8 cellular contexts compared by ENCODE assay signal in the genomic region with DNA sequence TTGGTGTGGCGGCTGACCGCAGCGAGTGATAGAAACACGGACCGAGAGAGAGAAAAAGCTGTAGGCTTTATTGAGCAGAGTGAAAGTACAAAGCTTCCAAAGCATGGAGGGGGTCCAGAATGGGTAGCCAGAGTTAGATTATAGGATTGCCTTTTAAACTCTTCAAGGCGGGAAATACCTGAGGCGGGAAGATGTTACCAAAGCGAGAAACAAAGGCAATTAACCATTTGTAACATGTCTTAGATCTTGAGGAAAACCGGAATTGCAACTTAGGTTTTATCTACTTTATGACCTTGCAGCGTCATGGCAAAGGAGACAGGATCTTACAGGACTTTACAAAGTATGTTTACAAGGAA.
A peak's percentile ranks its signal among the peaks of the same experiment; 100 is the strongest.
DNase-seq lines count a peak whose midpoint lies in the region; ATAC-seq, FAIRE-seq and TF ChIP-seq lines count a peak whose summit lies in the region.
"Not testable (repeated sequence)": the region's sequence is repeated elsewhere in the genome, so short reads cannot be mapped to it uniquely, and the experiment has no call there.

No MANE protein-coding gene starts in this region.

- not testable (repeated sequence) for TF ChIP-seq RAD21 in H1 (IDR thresholded peaks at IDR 0.05 in 1 of 2, conservative IDR thresholded peaks at IDR 0.05 in 1 of 2; ENCODE audit: low read depth in 2 of 2, low read length in 2 of 2)

- not testable (repeated sequence) for H3K36me3 ChIP-seq in CD4-positive, alpha-beta memory T cell (ENCODE audit: insufficient read depth, low read length); H1 (ENCODE audit: control insufficient read depth in 2 of 4, insufficient read depth in 4 of 4, low read length in 3 of 4); mesendoderm (ENCODE audit: control insufficient read depth, insufficient read depth, low read length); parathyroid adenoma (ENCODE audit: control insufficient read depth, insufficient read depth, low read length); testis (ENCODE audit: low read depth, missing control alignments)

- H3K4me1 Mint-ChIP-seq in CD4-positive, alpha-beta memory T cell: peaks cover 20 to 53% (median 23%) of the 10 kb centered on the region in 4 donors
- peaks cover 15% of the 10 kb centered on the region for H3K4me1 Mint-ChIP-seq in activated B cell treated with CpG ODN at 0.5 μM for 24 hours
- peaks cover 43% of the 10 kb centered on the region for H3K4me1 Mint-ChIP-seq in activated naive CD4-positive, alpha-beta T cell treated with anti-CD3 and anti-CD28 coated beads, Interleukin-2, amount 50 U/mL, for 24 hours

- not testable (repeated sequence) for H3K23me2 ChIP-seq in H1 (ENCODE audit: low read depth, low read length)

- H3K4me2 ChIP-seq in H1 (ENCODE audit: insufficient read depth in 1 of 2, low read depth in 2 of 2, low read length in 2 of 2); mesendoderm (ENCODE audit: low read length); parathyroid adenoma (ENCODE audit: low read length): not testable (repeated sequence)

- not testable (repeated sequence) for DNase-seq in CD4-positive, alpha-beta memory T cell; activated B cell treated with CpG ODN at 0.5 μM for 24 hours; H1 (ENCODE audit: low read depth in 1 of 2, low spot score in 2 of 2); testis
- DNase-seq in LoVo (ENCODE audit: low spot score) (peak; percentile 0), mesendoderm (peak; percentile 72)

- H2AFZ ChIP-seq in H1 (ENCODE audit: low read length) (peak overlapping the region; percentile 83; the same call in 1 of the 2 replicates), parathyroid adenoma (peak overlapping the region; percentile 74)

- H3K56ac ChIP-seq in H1 (replicated peaks; ENCODE audit: insufficient read length, low read depth, low read length): not testable (repeated sequence)
- H3K56ac ChIP-seq in mesendoderm (ENCODE audit: low read length): peak overlapping the region; percentile 75

- not testable (repeated sequence) for H4K91ac ChIP-seq in H1 (replicated peaks; ENCODE audit: insufficient read length, low read length)

- not testable (repeated sequence) for TF ChIP-seq EP300 in H1 (IDR thresholded peaks at IDR 0.05; ENCODE audit: borderline replicate concordance in 1 of 2, low read depth in 2 of 2, low read length in 2 of 2)

- peak overlapping the region; percentile 61 to 91 (median 87) for H3K27ac Mint-ChIP-seq in CD4-positive, alpha-beta memory T cell
- peak overlapping the region; percentile 30 for H3K27ac Mint-ChIP-seq in activated B cell treated with CpG ODN at 0.5 μM for 24 hours
- peak overlapping the region; percentile 87 for H3K27ac Mint-ChIP-seq in activated naive CD4-positive, alpha-beta T cell treated with anti-CD3 and anti-CD28 coated beads, Interleukin-2, amount 50 U/mL, for 24 hours

- H3K36me3 Mint-ChIP-seq in CD4-positive, alpha-beta memory T cell; activated B cell treated with CpG ODN at 0.5 μM for 24 hours (ENCODE audit: low read depth); activated naive CD4-positive, alpha-beta T cell treated with anti-CD3 and anti-CD28 coated beads, Interleukin-2, amount 50 U/mL, for 24 hours: not testable (repeated sequence)

- 95% methylated on average over 10 of the region's 10 CpGs; no CpG with 5 or more reads in 1 of the 2 experiments for WGBS in H1 (ENCODE audit: extremely low coverage in 1 of 2, insufficient coverage in 1 of 2, insufficient read length in 1 of 2, insufficient replicate concordance in 2 of 2, low coverage in 1 of 2, low lambda C conversion rate in 2 of 2, missing lambda C conversion rate in 1 of 2), 2 experiments
- no CpG with 5 or more reads among the region's 10 CpGs for WGBS in mesendoderm (ENCODE audit: extremely low coverage, insufficient coverage, low lambda C conversion rate)
- WGBS in testis, 2 donors: 30 to 32% methylated on average over 10 of the region's 10 CpGs

- not testable (repeated sequence) for H3K14ac ChIP-seq in H1 (ENCODE audit: insufficient read length)

- H2BK120ac ChIP-seq in H1 (replicated peaks; ENCODE audit: low read depth, low read length); mesendoderm (ENCODE audit: low read depth, low read length): not testable (repeated sequence)

- not testable (repeated sequence) for H3K23ac ChIP-seq in H1 (ENCODE audit: insufficient read length); mesendoderm (ENCODE audit: low read length)

- not testable (repeated sequence) for H4K8ac ChIP-seq in H1 (ENCODE audit: extremely low read depth, insufficient read depth, low read length); mesendoderm (ENCODE audit: low read depth, low read length)

- H2BK12ac ChIP-seq in H1 (ENCODE audit: low read depth, low read length): not testable (repeated sequence)

- peak overlapping the region; percentile 59 to 84 (median 79) for H3K4me3 Mint-ChIP-seq in CD4-positive, alpha-beta memory T cell
- not testable (repeated sequence) for H3K4me3 Mint-ChIP-seq in activated B cell treated with CpG ODN at 0.5 μM for 24 hours
- H3K4me3 Mint-ChIP-seq in activated naive CD4-positive, alpha-beta T cell treated with anti-CD3 and anti-CD28 coated beads, Interleukin-2, amount 50 U/mL, for 24 hours: peak overlapping the region; percentile 82

- not testable (repeated sequence) for H4K5ac ChIP-seq in H1 (ENCODE audit: insufficient read length, low read depth, low read length); mesendoderm (ENCODE audit: low read length)

- H3K4ac ChIP-seq in H1 (replicated peaks; ENCODE audit: insufficient read length, low read depth, low read length); mesendoderm (ENCODE audit: low read depth, low read length): not testable (repeated sequence)

- TF ChIP-seq CTCF in activated B cell treated with CpG ODN at 0.5 μM for 24 hours (IDR thresholded peaks at IDR 0.05); H1 (IDR thresholded peaks at IDR 0.05; ENCODE audit: control extremely low read depth in 1 of 3, insufficient read depth in 1 of 3, low read depth in 1 of 3, low read length in 3 of 3); parathyroid adenoma (IDR thresholded peaks at IDR 0.05); testis (IDR thresholded peaks at IDR 0.05): not testable (repeated sequence)

- not testable (repeated sequence) for H2BK15ac ChIP-seq in H1 (ENCODE audit: low read length); mesendoderm (replicated peaks; ENCODE audit: low read depth)

- intact Hi-C loops in CD4-positive, alpha-beta memory T cell (cut with micrococcal nuclease); testis (cut with DNase I; ENCODE audit: low total_unique reads): not testable (repeated sequence)
- intact Hi-C loops in activated B cell treated with CpG ODN at 0.5 μM for 24 hours (cut with micrococcal nuclease): loop anchor here (10.0 kb wide), 1 partner anchor 121 kb away; no protein-coding TSS in a partner anchor

- H2BK5ac ChIP-seq in H1 (ENCODE audit: low read depth, low read length): peak overlapping the region; percentile 47; the same call in 1 of the 2 replicates
- H2BK5ac ChIP-seq in mesendoderm (ENCODE audit: low read length): peak overlapping the region; percentile 69

- H3K27me3 ChIP-seq in CD4-positive, alpha-beta memory T cell (ENCODE audit: insufficient read depth, low read length); H1 (replicated peaks in 1 of 4; ENCODE audit: control insufficient read depth in 3 of 4, extremely low read depth in 1 of 4, insufficient read depth in 3 of 4, low read length in 3 of 4); mesendoderm (ENCODE audit: insufficient read depth, low read length, poor library complexity); parathyroid adenoma (ENCODE audit: control insufficient read depth, insufficient read depth, low read length); testis: not testable (repeated sequence)

- not testable (repeated sequence) for H3K79me2 ChIP-seq in H1 (ENCODE audit: control insufficient read depth in 1 of 2, insufficient read depth in 2 of 2, low read length in 2 of 2); mesendoderm (ENCODE audit: control insufficient read depth, insufficient read depth, low read length); parathyroid adenoma

- H2BK20ac ChIP-seq in H1 (ENCODE audit: low read length): 0 out of 2 replicates have a peak overlapping the region, but pooled peaks have one; percentile 32

- peak overlapping the region in 1 of 2 donors; percentile 18 for H3K4me3 ChIP-seq in CD4-positive, alpha-beta memory T cell (ENCODE audit: low read length in 2 of 2)
- H3K4me3 ChIP-seq in H1 (ENCODE audit: extremely low read depth in 1 of 4, insufficient read depth in 2 of 4, low read depth in 3 of 4, low read length in 4 of 4); mesendoderm (ENCODE audit: low read length); parathyroid adenoma (ENCODE audit: low read depth, low read length); testis: not testable (repeated sequence)

- H3K4me1 ChIP-seq in CD4-positive, alpha-beta memory T cell (ENCODE audit: insufficient read depth, low read length): peaks cover 22% of the 10 kb centered on the region
- H3K4me1 ChIP-seq in H1 (replicated peaks in 1 of 4; ENCODE audit: control insufficient read depth in 3 of 4, insufficient read depth in 4 of 4, low read length in 3 of 4) (peaks cover 0 to 11% (median 5%) of the 10 kb centered on the region in 4 experiments; a peak in 5 of 7 replicates), testis (peaks cover 32% of the 10 kb centered on the region)
- not testable (repeated sequence) for H3K4me1 ChIP-seq in mesendoderm (ENCODE audit: control insufficient read depth, low read depth, low read length); parathyroid adenoma

- ATAC-seq in activated B cell treated with CpG ODN at 0.5 μM for 24 hours (ENCODE audit: low read depth): not testable (repeated sequence)

- H3K27ac ChIP-seq in CD4-positive, alpha-beta memory T cell (ENCODE audit: low read depth, low read length): peak overlapping the region; percentile 47
- H3K27ac ChIP-seq in H1 (ENCODE audit: low read depth, low read length); parathyroid adenoma: not testable (repeated sequence)
- H3K27ac ChIP-seq in mesendoderm (ENCODE audit: low read depth, low read length) (peak overlapping the region; percentile 46), testis (peak overlapping the region; percentile 63 to 71)

- not testable (repeated sequence) for H3K9me3 Mint-ChIP-seq in CD4-positive, alpha-beta memory T cell; activated B cell treated with CpG ODN at 0.5 μM for 24 hours; activated naive CD4-positive, alpha-beta T cell treated with anti-CD3 and anti-CD28 coated beads, Interleukin-2, amount 50 U/mL, for 24 hours

- not testable (repeated sequence) for H3K9me3 ChIP-seq in CD4-positive, alpha-beta memory T cell (ENCODE audit: control insufficient read depth in 1 of 2, low read length in 2 of 2); H1 (ENCODE audit: insufficient read depth in 2 of 2, low read depth in 1 of 2, low read length in 1 of 2); parathyroid adenoma (ENCODE audit: control insufficient read depth, low read length); testis

- CTCF ChIA-PET in CD4-positive, alpha-beta memory T cell (lab: Charles Lee; ENCODE audit: partially characterized antibody): interaction anchor here (0.6 to 5.4 kb wide), 27 partner anchors 8 to 227 kb away, joined by 3 to 202 read pairs (median 7); no protein-coding TSS in a partner anchor
- CTCF ChIA-PET in activated B cell treated with CpG ODN at 0.5 μM for 24 hours (lab: Charles Lee): interaction anchor here (0.9 to 3.4 kb wide), 17 partner anchors 9 to 229 kb away, joined by 3 to 32 read pairs (median 7); no protein-coding TSS in a partner anchor
- CTCF ChIA-PET in H1 (lab: Charles Lee; ENCODE audit: partially characterized antibody): interaction anchor here (0.7 to 4.6 kb wide), 43 partner anchors 9 to 449 kb away, joined by 3 to 76 read pairs (median 5); a partner anchor contains a TSS

- not testable (repeated sequence) for H3K79me1 ChIP-seq in H1 (ENCODE audit: low read depth, low read length); mesendoderm (ENCODE audit: low read length)

- H2AK5ac ChIP-seq in H1 (ENCODE audit: low read depth, low read length); mesendoderm (ENCODE audit: low read length): not testable (repeated sequence)

- POLR2A ChIA-PET in CD4-positive, alpha-beta memory T cell (lab: Charles Lee; ENCODE audit: partially characterized antibody): interaction anchor here (1.0 to 2.3 kb wide), 11 partner anchors 9 to 120 kb away, joined by 3 to 13 read pairs (median 7); no protein-coding TSS in a partner anchor
- POLR2A ChIA-PET in activated B cell treated with CpG ODN at 0.5 μM for 24 hours (lab: Charles Lee) (interaction anchor here (0.6 kb wide), 1 partner anchor 887 kb away, joined by 6 read pairs; a partner anchor contains a TSS), H1 (lab: Charles Lee; ENCODE audit: partially characterized antibody) (interaction anchor here (0.6 to 1.3 kb wide), 2 partner anchors 9 to 14 kb away, joined by 3 read pairs; no protein-coding TSS in a partner anchor)

- not testable (repeated sequence) for FAIRE-seq in H1 (lab: Jason Lieb, UNC)

- H3K18ac ChIP-seq in H1 (ENCODE audit: extremely low read depth, low read length); mesendoderm (ENCODE audit: low read length): not testable (repeated sequence)

- not testable (repeated sequence) for H4K20me1 ChIP-seq in H1 (replicated peaks in 1 of 2; ENCODE audit: control insufficient read depth in 1 of 2, insufficient read depth in 2 of 2, low read length in 2 of 2)

- not testable (repeated sequence) for TF ChIP-seq POLR2A in H1 (IDR thresholded peaks at IDR 0.05; ENCODE audit: control extremely low read depth in 1 of 2, low read depth in 2 of 2, low read length in 2 of 2); testis (IDR thresholded peaks at IDR 0.05)

- H3K9ac ChIP-seq in H1 (replicated peaks in 1 of 4; ENCODE audit: extremely low read depth in 1 of 4, low read depth in 3 of 4, low read length in 3 of 4); parathyroid adenoma: not testable (repeated sequence)
- H3K9ac ChIP-seq in mesendoderm (ENCODE audit: low read length): peak overlapping the region; percentile 45

- H3K27me3 Mint-ChIP-seq in CD4-positive, alpha-beta memory T cell; activated B cell treated with CpG ODN at 0.5 μM for 24 hours; activated naive CD4-positive, alpha-beta T cell treated with anti-CD3 and anti-CD28 coated beads, Interleukin-2, amount 50 U/mL, for 24 hours: not testable (repeated sequence)

Comparison
In these comparisons a context has a peak if more than half of its experiments do, and no peak if none do; other contexts are left out.
1. H3K27ac Mint-ChIP-seq: peak in every context shown above with its lines; median percentile 87 in CD4-positive, alpha-beta memory T cell; 87 in activated naive CD4-positive, alpha-beta T cell treated with anti-CD3 and anti-CD28 coated beads, Interleukin-2, amount 50 U/mL, for 24 hours; 30 in activated B cell treated with CpG ODN at 0.5 μM for 24 hours.